In genomic region chr3:124778061-124778460, GRCh38 we compare ENCODE assay signal across 2 cellular contexts.
TF ChIP-seq lines count a peak whose summit lies in the region.

No MANE protein-coding gene starts in this region.

TF ChIP-seq in IMR-90, 13 proteins besides CTCF, POLR2A, EP300 and RAD21:
- TF ChIP-seq MAZ (IDR thresholded peaks at IDR 0.05; ENCODE audit: borderline replicate concordance, low read depth, low read length) (no peak), CHD1 (IDR thresholded peaks at IDR 0.05; ENCODE audit: low read depth, low read length) (no peak), MXI1 (IDR thresholded peaks at IDR 0.05; ENCODE audit: borderline replicate concordance, low read depth, low read length) (no peak), FOS (IDR thresholded peaks at IDR 0.05; ENCODE audit: low read depth, low read length) (no peak), RFX5 (IDR thresholded peaks at IDR 0.05; ENCODE audit: low read depth, low read length) (no peak), USF2 (IDR thresholded peaks at IDR 0.05; ENCODE audit: low read depth, low read length) (no peak), BHLHE40 (IDR thresholded peaks at IDR 0.05; ENCODE audit: low read depth, low read length) (no peak), SMC3 (IDR thresholded peaks at IDR 0.05; ENCODE audit: low read depth, low read length) (no peak), CEBPB (IDR thresholded peaks at IDR 0.05; ENCODE audit: low read depth, low read length) (no peak), ELK1 (IDR thresholded peaks at IDR 0.05; ENCODE audit: borderline replicate concordance, low read depth, low read length) (no peak), MAFK (IDR thresholded peaks at IDR 0.05; ENCODE audit: low read depth, low read length) (no peak)

TF ChIP-seq in neural cell, 6 proteins besides CTCF, POLR2A, EP300 and RAD21:
- TF ChIP-seq POLR2AphosphoS5 (IDR thresholded peaks at IDR 0.05) (no peak), MXI1 (conservative IDR thresholded peaks at IDR 0.05; ENCODE audit: poor library complexity, severe bottlenecking) (no peak), TAF1 (IDR thresholded peaks at IDR 0.05; ENCODE audit: low read depth) (no peak), SMC3 (conservative IDR thresholded peaks at IDR 0.05; ENCODE audit: poor library complexity) (no peak)
